In genomic region chr14:61498303-61498702, GRCh38 we compare ENCODE assay signal across 13 cellular contexts.
DNase-seq lines count a peak whose midpoint lies in the region; FAIRE-seq lines count a peak whose summit lies in the region.
"Had no signal": no experiment of that assay in that cellular context is flagged by ENCODE, and none has a peak within 500 bp of the region (broad histone marks: within the 10 kb centered on the region; RNA-seq: fewer than 3 reads in every experiment).

No MANE protein-coding gene starts in this region.

- H3K36me3 ChIP-seq in esophagus (ENCODE audit: control insufficient read depth in 2 of 2, insufficient read depth in 2 of 2, low read length in 1 of 2) = no peaks in the 10 kb centered on the region

- no peak for FAIRE-seq in GM19239 (lab: Jason Lieb, UNC)

- DNase-seq in EH (ENCODE audit: low read depth) = peak; percentile 81
- DNase-seq in RPMI7951 (ENCODE audit: low read depth) = peak; percentile 38
- DNase-seq in renal cortical epithelial cell (ENCODE audit: low read depth) = peak; percentile 80
- DNase-seq in GM19239 (ENCODE audit: insufficient read length, low spot score) = no peak
- DNase-seq in NCI-H2171 treated with DMSO at 0.1 percent for 48 hours (lab: John Stamatoyannopoulos, UW) = no peak
- DNase-seq in stimulated activated CD4-positive, alpha-beta T cell treated with anti-CD3 and anti-CD28 coated beads, Interleukin-15, amount 100 ng/mL, for 24 hours = no peak
- DNase-seq: activated B cell treated with CpG ODN at 0.5 μM for 24 hours; activated gamma-delta T cell; endodermal cell; NCI-H524 treated with DMSO at 0.1 percent for 48 hours; SHP77 treated with DMSO at 0.1 percent for 48 hours; stimulated activated CD4-positive, alpha-beta T cell treated with anti-CD3 and anti-CD28 coated beads, Interleukin-12 subunit alpha, Interleukin-12 subunit beta, amount 100 ng/mL, for 4 hours had no signal

- no peaks in the 10 kb centered on the region for H3K9me3 ChIP-seq in esophagus (ENCODE audit: control insufficient read depth in 2 of 2, insufficient read depth in 1 of 2, low read depth in 1 of 2, low read length in 1 of 2)

- H3K4me1 ChIP-seq in esophagus (ENCODE audit: control insufficient read depth in 2 of 2, insufficient read depth in 2 of 2, low read length in 1 of 2) = peaks cover 0 to 14% of the 10 kb centered on the region in 2 donors

- peak overlapping the region; percentile 75 to 83 for H3K27ac ChIP-seq in esophagus (ENCODE audit: low read depth in 2 of 2, low read length in 1 of 2)

- no peak overlapping the region for H3K4me3 ChIP-seq in esophagus (ENCODE audit: low read depth in 1 of 2, low read length in 2 of 2)

- WGBS in esophagus, 2 donors = 23 to 28% methylated on average over 3 of the region's 3 CpGs

- H3K27me3 ChIP-seq in esophagus (ENCODE audit: control insufficient read depth in 1 of 2, insufficient read depth in 2 of 2, low read length in 2 of 2) = no peaks in the 10 kb centered on the region

Comparison
In these comparisons a context has a peak if more than half of its experiments do, and no peak if none do; other contexts are left out.
1. DNase-seq: peak in EH (single experiment), RPMI7951 (single experiment) and renal cortical epithelial cell (single experiment); none in GM19239 (single experiment), NCI-H2171 treated with DMSO at 0.1 percent for 48 hours (single experiment) and stimulated activated CD4-positive, alpha-beta T cell treated with anti-CD3 and anti-CD28 coated beads, Interleukin-15, amount 100 ng/mL, for 24 hours (single experiment).